Comparison of ENCODE assay signal across 15 cellular contexts in genomic region chr17:80104956-80105375, GRCh38.
"Had no signal": no experiment of that assay in that cellular context is flagged by ENCODE, and none has a peak within 500 bp of the region (broad histone marks: within the 10 kb centered on the region; RNA-seq: fewer than 3 reads in every experiment).

No MANE protein-coding gene starts in this region.

- H3K27me3 ChIP-seq: heart right ventricle, pancreas, thyroid gland had no signal

- DNase-seq: activated CD4-positive, alpha-beta memory T cell treated with anti-CD3 and anti-CD28 coated beads, Interleukin-2, amount 10 ng/mL, durations not matched to agents 7 days and 5 days; activated CD4-positive, alpha-beta T cell treated with anti-CD3 and anti-CD28 coated beads, Interleukin-2, amount 10 ng/mL, durations not matched to agents 24 days and 14 days; activated effector memory CD4-positive, alpha-beta T cell treated with anti-CD3 and anti-CD28 coated beads, Interleukin-2, amount 50 U/mL, for 16 hours; activated naive CD4-positive, alpha-beta T cell treated with anti-CD3 and anti-CD28 coated beads, Interleukin-2, amount 10 ng/mL, durations not matched to agents 7 days and 5 days; heart right ventricle; natural killer cell; small intestine; stimulated activated CD4-positive, alpha-beta T cell treated with anti-CD3 and anti-CD28 coated beads, Interleukin-15, amount 100 ng/mL, for 24 hours; stimulated activated naive CD4-positive, alpha-beta T cell had no signal

- H3K36me3 ChIP-seq: neutrophil, pancreas, thyroid gland had no signal

- H3K27ac ChIP-seq: epithelial cell of prostate, heart right ventricle, neutrophil, pancreas, thyroid gland had no signal

- ATAC-seq: activated CD4-positive, CD25-positive, alpha-beta regulatory T cell treated with anti-CD3 and anti-CD28 coated beads, Interleukin-2, amount 50 U/mL, for 24 hours; heart right ventricle; left lobe of liver; natural killer cell; pancreas had no signal

- H3K9me3 ChIP-seq: heart right ventricle, neutrophil, pancreas, thyroid gland had no signal

- H3K4me3 ChIP-seq: heart right ventricle, pancreas, thyroid gland had no signal
